In the genomic region with DNA sequence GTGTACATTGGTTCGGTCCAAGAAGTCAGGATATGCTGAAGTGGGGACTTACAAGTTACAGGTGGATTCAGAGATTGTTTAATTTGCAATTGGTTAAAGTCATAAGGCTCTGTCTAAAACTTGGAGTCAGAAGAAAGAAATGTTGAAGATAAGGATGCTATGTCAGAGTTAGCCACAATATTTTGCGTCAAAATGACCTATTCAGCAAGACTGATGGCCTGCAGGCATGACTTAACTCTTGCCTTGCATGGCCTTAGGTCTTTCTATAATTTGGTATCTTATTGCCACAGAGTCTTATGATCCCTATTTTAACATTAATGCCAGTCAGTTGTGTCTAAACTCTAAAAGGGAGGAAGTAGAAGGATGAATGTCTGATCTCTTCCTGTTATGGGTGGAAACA, we compare ENCODE assay signal across 1 cellular context.
A peak's percentile ranks its signal among the peaks of the same experiment; 100 is the strongest.
TF ChIP-seq lines count a peak whose summit lies in the region.

No MANE protein-coding gene starts in this region.

TF ChIP-seq in IMR-90, 13 proteins besides CTCF, POLR2A, EP300 and RAD21:
- TF ChIP-seq CEBPB (IDR thresholded peaks at IDR 0.05; ENCODE audit: low read depth, low read length) (0 out of 2 replicates have a peak, but pooled peaks have one; percentile 4), SMC3 (IDR thresholded peaks at IDR 0.05; ENCODE audit: low read depth, low read length) (no peak), NFE2L2 (IDR thresholded peaks at IDR 0.05; ENCODE audit: low read depth, low read length) (no peak), FOS (IDR thresholded peaks at IDR 0.05; ENCODE audit: low read depth, low read length) (no peak), MAZ (IDR thresholded peaks at IDR 0.05; ENCODE audit: borderline replicate concordance, low read depth, low read length) (no peak), CHD1 (IDR thresholded peaks at IDR 0.05; ENCODE audit: low read depth, low read length) (no peak)
